In genomic region chr9:125747765-125748510, GRCh38 we compare ENCODE assay signal across 7 cellular contexts. TPM values are rescaled to one million over a fixed set of nuclear protein-coding genes. Genes with fewer than 3 reads are reported as not detected.
DNase-seq lines count a peak whose midpoint lies in the region; ATAC-seq and TF ChIP-seq lines count a peak whose summit lies in the region.

No MANE protein-coding gene starts in this region.

- H3K36me3 ChIP-seq in skeletal muscle satellite cell (ENCODE audit: insufficient read depth, low read length) = peaks cover 6% of the 10 kb centered on the region

- peak overlapping the region; percentile 88 for H3K9ac ChIP-seq in skeletal muscle satellite cell (ENCODE audit: low read depth, low read length)

- TF ChIP-seq CTCF in astrocyte of the cerebellum (IDR thresholded peaks at IDR 0.05; ENCODE audit: low read depth, low read length, missing control alignments) = no peak

- no peak for ATAC-seq in GM21423 (IDR thresholded peaks at IDR 0.05; ENCODE audit: unreplicated experiment)

- peak overlapping the region; percentile 92 for H3K4me2 ChIP-seq in skeletal muscle satellite cell (ENCODE audit: low read length)

- H3K9me3 ChIP-seq in skeletal muscle satellite cell (replicated peaks; ENCODE audit: low read length) = no peaks in the 10 kb centered on the region

- H3K4me3 ChIP-seq in astrocyte of the cerebellum (ENCODE audit: low read depth, low read length) = peak overlapping the region; percentile 88
- peak overlapping the region; percentile 83 for H3K4me3 ChIP-seq in iPS-11a (ENCODE audit: low read depth, low read length)
- peak overlapping the region; percentile 98 for H3K4me3 ChIP-seq in skeletal muscle satellite cell (ENCODE audit: low read length)

- DNase-seq in RPMI8226 = peak; percentile 50
- DNase-seq in astrocyte of the cerebellum (ENCODE audit: low read depth) = no peak
- no peak for DNase-seq in COLO829 (ENCODE audit: low spot score)

- peak; percentile 30 for TF ChIP-seq POLR2A in GM19099 (IDR thresholded peaks at IDR 0.05; ENCODE audit: extremely low read depth, insufficient read length, low read depth)

- no peaks in the 10 kb centered on the region for H3K27me3 ChIP-seq in skeletal muscle satellite cell (ENCODE audit: control insufficient read depth, insufficient read depth, low read length)

- in situ Hi-C loops in astrocyte of the cerebellum (cut with HindIII; ENCODE audit: low sequenced_read_pairs) = no loop called here

- peaks cover 50% of the 10 kb centered on the region for H3K4me1 ChIP-seq in skeletal muscle satellite cell (ENCODE audit: control insufficient read depth, insufficient read depth, low read length)

RNA-seq across cellular contexts. Expression of gene PBX3, which starts 0.8 kb away (rescaled TPM):
- 17.0 and 17.7 TPM in 2 replicates for total RNA-seq in skeletal muscle satellite cell (2012; rRNA removed)

RNA-seq across cellular contexts. Expression of gene MAPKAP1, which starts 40.9 kb away (rescaled TPM):
- total RNA-seq in skeletal muscle satellite cell (2012; rRNA removed) = 87.4 and 87.7 TPM in 2 replicates
